1 cellular context compared by ENCODE assay signal in genomic region chr3:10516835-10517465, GRCh38.
TF ChIP-seq lines count a peak whose summit lies in the region.

No MANE protein-coding gene starts in this region.

TF ChIP-seq in GM23338, 12 proteins besides CTCF, POLR2A, EP300 and RAD21 (continued from another document):
- TF ChIP-seq ETS1 (IDR thresholded peaks at IDR 0.05), result no peak
- TF ChIP-seq CREB1 (CRISPR knock-in tag; IDR thresholded peaks at IDR 0.05; ENCODE audit: low read depth), result no peak
- no peak for TF ChIP-seq REST (IDR thresholded peaks at IDR 0.05; ENCODE audit: unreplicated experiment)
- no peak for TF ChIP-seq STAT1 (IDR thresholded peaks at IDR 0.05; ENCODE audit: unreplicated experiment)
